9 cellular contexts compared by ENCODE assay signal in genomic region chr16:14193316-14193871, GRCh38.
DNase-seq lines count a peak whose midpoint lies in the region; ATAC-seq, FAIRE-seq and TF ChIP-seq lines count a peak whose summit lies in the region.
"Had no signal": no experiment of that assay in that cellular context is flagged by ENCODE, and none has a peak within 500 bp of the region (broad histone marks: within the 10 kb centered on the region; RNA-seq: fewer than 3 reads in every experiment).

No MANE protein-coding gene starts in this region.

- no peak overlapping the region for H3K23ac ChIP-seq in H9 (ENCODE audit: insufficient read length, low read depth, low read length)

- no peak overlapping the region for H4K5ac ChIP-seq in H9 (ENCODE audit: insufficient read length, low read depth, low read length)

- no peaks in the 10 kb centered on the region for H3K9me3 Mint-ChIP-seq in activated naive CD8-positive, alpha-beta T cell treated with anti-CD3 and anti-CD28 coated beads for 36 hours
- H3K9me3 Mint-ChIP-seq in H9, result no peaks in the 10 kb centered on the region; a peak in 1 of 5 replicates
- peaks cover 7% of the 10 kb centered on the region for H3K9me3 Mint-ChIP-seq in mesothelial cell of epicardium

- TF ChIP-seq CTCF in H9 (conservative IDR thresholded peaks at IDR 0.05), result no peak
- TF ChIP-seq CTCF in mesothelial cell of epicardium (IDR thresholded peaks at IDR 0.05; ENCODE audit: unreplicated experiment), result no peak

- TF ChIP-seq POLR2A in GM12892 (IDR thresholded peaks at IDR 0.05; ENCODE audit: low read depth, low read length), result no peak

- FAIRE-seq in GM12892 (lab: Jason Lieb, UNC), result peak; percentile 83
- FAIRE-seq: H1 had no signal

- peaks cover 32% of the 10 kb centered on the region for H3K4me1 Mint-ChIP-seq in activated naive CD8-positive, alpha-beta T cell treated with anti-CD3 and anti-CD28 coated beads for 36 hours
- H3K4me1 Mint-ChIP-seq in H9, result peaks cover 3 to 11% of the 10 kb centered on the region in 2 experiments; a peak in 2 of 4 replicates
- H3K4me1 Mint-ChIP-seq in mesothelial cell of epicardium, result peaks cover 49% of the 10 kb centered on the region

- H2BK120ac ChIP-seq in H9 (ENCODE audit: low read depth, low read length, poor library complexity, severe bottlenecking), result no peak overlapping the region

- no peak overlapping the region for H3K4ac ChIP-seq in H9 (ENCODE audit: low read depth, low read length)

- DNase-seq in GM12892 (ENCODE audit: insufficient read length) (peak; percentile 25), NCI-H2029 (lab: John Stamatoyannopoulos, UW) (peak; percentile 87), H9 (no peak), DMS 273 treated with DMSO at 0.1 percent for 48 hours (lab: John Stamatoyannopoulos, UW) (no peak), mesothelial cell of epicardium (ENCODE audit: low spot score in 2 of 2, unreplicated experiment in 2 of 2) (no peak)
- DNase-seq in activated naive CD8-positive, alpha-beta T cell treated with anti-CD3 and anti-CD28 coated beads for 36 hours, result peak; percentile 45
- DNase-seq in effector CD8-positive, alpha-beta T cell (lab: John Stamatoyannopoulos, UW), result no peak

- H4K91ac ChIP-seq in H9 (ENCODE audit: insufficient read length, low read depth, low read length), result no peak overlapping the region

- H3K4me1 ChIP-seq in H9 (ENCODE audit: insufficient read depth, low read length), result no peaks in the 10 kb centered on the region

- H3K18ac ChIP-seq in H9 (ENCODE audit: insufficient read length, low read depth, low read length), result no peak overlapping the region

- H2BK15ac ChIP-seq in H9 (ENCODE audit: low read depth, low read length), result no peak overlapping the region

- peak overlapping the region; percentile 71 for H3K27ac Mint-ChIP-seq in activated naive CD8-positive, alpha-beta T cell treated with anti-CD3 and anti-CD28 coated beads for 36 hours
- H3K27ac Mint-ChIP-seq in H9 (no peak overlapping the region; a peak in 1 of 7 replicates), mesothelial cell of epicardium (no peak overlapping the region)

- no peak overlapping the region for H4K8ac ChIP-seq in H9 (replicated peaks; ENCODE audit: insufficient read length, low read depth, low read length)

- no CpG with 5 or more reads among the region's 6 CpGs for WGBS in H9 (ENCODE audit: extremely low coverage, insufficient read length, low lambda C conversion rate)

- H3K23me2 ChIP-seq in H9 (ENCODE audit: insufficient read length, low read depth, low read length, poor library complexity, severe bottlenecking), result no peaks in the 10 kb centered on the region

- H2AFZ ChIP-seq in H9 (ENCODE audit: low read length), result no peak overlapping the region

- no peak overlapping the region for H3T11ph ChIP-seq in H9 (ENCODE audit: low read length)

- no peak overlapping the region for H3K9ac ChIP-seq in H9 (ENCODE audit: extremely low read depth, insufficient read length, low read length)

- H3K79me1 ChIP-seq in H9 (ENCODE audit: insufficient read depth, low read depth, low read length, poor library complexity, severe bottlenecking), result no peaks in the 10 kb centered on the region

- no peak overlapping the region for H3K27ac ChIP-seq in H9 (ENCODE audit: insufficient read length, low read depth, low read length)

- no peak overlapping the region for H2BK20ac ChIP-seq in H9 (ENCODE audit: low read depth, low read length, poor library complexity, severe bottlenecking)

- ATAC-seq in GM21737 (IDR thresholded peaks at IDR 0.05; ENCODE audit: unreplicated experiment), result peak; percentile 90

- H3K79me2 ChIP-seq in H9 (ENCODE audit: insufficient read depth, low read length), result no peaks in the 10 kb centered on the region

- no peak overlapping the region for H3K14ac ChIP-seq in H9 (ENCODE audit: insufficient read depth, low read length)

- no peak overlapping the region for H2BK12ac ChIP-seq in H9 (ENCODE audit: insufficient read length, low read depth, low read length)

- H3K9me3 ChIP-seq in H9 (ENCODE audit: control insufficient read depth, low read depth, low read length), result no peaks in the 10 kb centered on the region

- no peaks in the 10 kb centered on the region for H3K27me3 Mint-ChIP-seq in activated naive CD8-positive, alpha-beta T cell treated with anti-CD3 and anti-CD28 coated beads for 36 hours
- H3K27me3 Mint-ChIP-seq in H9 (ENCODE audit: low read depth) (no peaks in the 10 kb centered on the region), mesothelial cell of epicardium (ENCODE audit: low read depth) (no peaks in the 10 kb centered on the region)

- no peaks in the 10 kb centered on the region for H3K36me3 Mint-ChIP-seq in activated naive CD8-positive, alpha-beta T cell treated with anti-CD3 and anti-CD28 coated beads for 36 hours
- H3K36me3 Mint-ChIP-seq in H9 (ENCODE audit: insufficient read depth in 1 of 3, low read depth in 3 of 3), result no peaks in the 10 kb centered on the region; a peak in 2 of 7 replicates
- peaks cover 1% of the 10 kb centered on the region for H3K36me3 Mint-ChIP-seq in mesothelial cell of epicardium

- no peak overlapping the region for H2AK5ac ChIP-seq in H9 (ENCODE audit: insufficient read length, low read length)

- H2BK5ac ChIP-seq in H9 (ENCODE audit: insufficient read length, low read length), result no peak overlapping the region

- H3K4me3 Mint-ChIP-seq in activated naive CD8-positive, alpha-beta T cell treated with anti-CD3 and anti-CD28 coated beads for 36 hours, result peak overlapping the region; percentile 73
- no peak overlapping the region for H3K4me3 Mint-ChIP-seq in H9
- H3K4me3 Mint-ChIP-seq in mesothelial cell of epicardium, result no peak overlapping the region

- H3K56ac ChIP-seq in H9 (ENCODE audit: insufficient read length, low read depth, low read length), result no peak overlapping the region

- H3K4me2 ChIP-seq in H9 (ENCODE audit: insufficient read depth, insufficient read length, low read length), result no peak overlapping the region

- H4K20me1 ChIP-seq in H9 (ENCODE audit: control insufficient read depth, insufficient read depth, insufficient read length), result no peaks in the 10 kb centered on the region

- no peaks in the 10 kb centered on the region for H3K27me3 ChIP-seq in H9 (ENCODE audit: insufficient read depth, low read length)

Comparison
In these comparisons a context has a peak if more than half of its experiments do, and no peak if none do; other contexts are left out.
1. DNase-seq: peak in GM12892 (single experiment), NCI-H2029 (single experiment) and activated naive CD8-positive, alpha-beta T cell treated with anti-CD3 and anti-CD28 coated beads for 36 hours (single experiment); none in H9 (single experiment), DMS 273 treated with DMSO at 0.1 percent for 48 hours (single experiment), mesothelial cell of epicardium (0 of 2) and effector CD8-positive, alpha-beta T cell (single experiment).